In the genomic region with DNA sequence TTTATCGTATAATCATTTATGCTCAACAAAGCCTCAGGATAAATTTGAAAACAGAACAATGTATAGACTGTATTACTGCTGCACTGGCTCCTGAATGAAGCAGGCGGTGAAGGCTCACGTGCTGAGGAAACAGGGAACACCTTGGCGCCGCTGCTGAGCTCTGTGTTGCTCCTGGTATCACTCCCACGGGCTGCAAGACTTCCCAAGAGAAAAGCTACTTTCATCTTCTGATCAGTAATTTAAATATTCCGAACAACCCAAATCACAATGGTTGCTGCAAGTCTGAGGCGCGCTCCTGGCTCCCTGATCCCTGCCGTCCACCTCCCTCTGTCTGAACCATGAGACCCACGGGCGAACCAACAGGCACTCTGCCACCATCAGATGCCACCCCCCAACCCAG, we compare ENCODE assay signal across 25 cellular contexts.
"Had no signal": no experiment of that assay in that cellular context is flagged by ENCODE, and none has a peak within 500 bp of the region (broad histone marks: within the 10 kb centered on the region; RNA-seq: fewer than 3 reads in every experiment).

No MANE protein-coding gene starts in this region.

- H3K4me1 ChIP-seq: body of pancreas, stomach, thyroid gland, upper lobe of left lung, vagina had no signal

- H3K27ac ChIP-seq: adrenal gland, body of pancreas, ovary, skin epidermis, stomach, thyroid gland, upper lobe of left lung, vagina, VCaP had no signal

- H3K27me3 ChIP-seq: adrenal gland, body of pancreas, ovary, stomach, thyroid gland, upper lobe of left lung, vagina had no signal

- H3K4me3 ChIP-seq: adrenal gland, body of pancreas, ovary, skin epidermis, stomach, thyroid gland, upper lobe of left lung, vagina had no signal

- ATAC-seq: activated CD4-positive, CD25-positive, alpha-beta regulatory T cell treated with anti-CD3 and anti-CD28 coated beads, Interleukin-2, amount 50 U/mL, for 24 hours; activated T-cell treated with anti-CD3 and anti-CD28 coated beads, Interleukin-2, amount 50 U/mL, for 4 hours; activated T-helper 17 cell treated with anti-CD3 and anti-CD28 coated beads, Interleukin-2, amount 50 U/mL, for 72 hours; body of pancreas; sciatic nerve had no signal

- H3K36me3 ChIP-seq: ovary had no signal

- DNase-seq: activated CD4-positive, alpha-beta T cell treated with anti-CD3 and anti-CD28 coated beads for 48 hours; activated CD4-positive, alpha-beta T cell treated with anti-CD3 and anti-CD28 coated beads, Interleukin-2, amount 50 U/mL, for 48 hours; activated CD8-positive, alpha-beta memory T cell treated with anti-CD3 and anti-CD28 coated beads, Interleukin-2, amount 50 U/mL, for 48 hours; activated gamma-delta T cell treated with Interleukin-2 at 50 U/mL for 16 hours; activated T-cell treated with anti-CD3 and anti-CD28 coated beads, Interleukin-2, amount 50 U/mL, for 4 hours; adrenal gland; aorta; body of pancreas; dermis blood vessel endothelial cell; effector CD4-positive, alpha-beta T cell; naive B cell; ovary; retina; stimulated activated CD4-positive, alpha-beta T cell treated with anti-CD3 and anti-CD28 coated beads, Interleukin-12 subunit alpha, Interleukin-12 subunit beta, amount 100 ng/mL, for 4 hours; stimulated activated CD4-positive, alpha-beta T cell treated with anti-CD3 and anti-CD28 coated beads, Interleukin-4, amount 100 ng/mL, for 1 hour; stomach; T-helper 1 cell; thyroid gland; upper lobe of left lung had no signal

- H3K9me3 ChIP-seq: adrenal gland, body of pancreas, ovary, stomach, thyroid gland, upper lobe of left lung, vagina had no signal
